ENCODE assay signal across 8 cellular contexts in the genomic region with DNA sequence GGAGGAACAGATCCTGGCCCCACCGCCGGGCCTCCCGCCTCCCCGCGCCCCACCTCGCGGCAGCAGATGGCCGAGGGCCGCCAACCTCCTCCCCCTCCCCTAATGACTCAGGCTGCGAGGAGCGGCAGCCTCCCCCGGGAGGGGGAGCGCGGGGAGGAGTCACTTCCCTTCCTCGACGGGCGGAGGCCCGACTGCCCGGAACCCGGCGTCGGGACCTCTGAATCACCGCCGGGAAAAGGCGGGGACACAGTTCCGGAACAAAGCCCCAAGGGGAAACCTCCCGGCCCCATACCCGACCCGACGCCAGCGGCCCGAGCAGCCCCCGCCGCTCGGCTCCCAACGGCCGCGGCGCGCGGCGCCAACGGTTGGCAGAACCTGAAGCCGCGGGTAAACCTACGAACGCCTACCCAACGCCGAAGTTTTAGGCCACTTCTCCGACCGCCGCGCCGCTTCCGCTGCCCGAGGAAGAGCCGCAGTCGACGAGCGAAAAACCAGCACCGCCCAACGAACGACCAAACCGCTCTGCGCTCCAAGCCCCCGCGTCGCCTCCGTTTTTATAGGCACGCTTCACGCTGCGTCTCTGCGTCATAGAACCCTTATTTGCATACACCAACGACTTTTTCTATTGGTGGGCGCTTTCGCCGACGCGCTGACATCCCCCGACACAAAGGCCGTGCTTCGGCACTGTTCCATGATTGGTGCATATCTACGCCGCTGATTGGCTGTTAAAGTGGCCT. TPM values are rescaled to one million over a fixed set of nuclear protein-coding genes. Genes with fewer than 3 reads are reported as not detected.
A peak's percentile ranks its signal among the peaks of the same experiment; 100 is the strongest.
DNase-seq lines count a peak whose midpoint lies in the region; ATAC-seq and TF ChIP-seq lines count a peak whose summit lies in the region.

No MANE protein-coding gene starts in this region.

- no peaks in the 10 kb centered on the region for H3K27me3 ChIP-seq in BJ (ENCODE audit: control insufficient read depth, insufficient read depth, low read length)
- H3K27me3 ChIP-seq in colonic mucosa = no peaks in the 10 kb centered on the region

- no peaks in the 10 kb centered on the region for H3K9me3 Mint-ChIP-seq in activated CD4-positive, alpha-beta T cell treated with anti-CD3 and anti-CD28 coated beads, Interleukin-2, amount 10 ng/mL, durations not matched to agents 24 days and 14 days

- H3K9ac ChIP-seq in colonic mucosa (ENCODE audit: low read depth in 2 of 2, low read length in 2 of 2) = peak overlapping the region; percentile 90 to 91

- peak overlapping the region; percentile 94 for H3K4me3 ChIP-seq in BJ (ENCODE audit: low read depth, low read length)
- peak overlapping the region; percentile 86 for H3K4me3 ChIP-seq in colonic mucosa

- peaks cover 4% of the 10 kb centered on the region for H3K27me3 Mint-ChIP-seq in activated CD4-positive, alpha-beta T cell treated with anti-CD3 and anti-CD28 coated beads, Interleukin-2, amount 10 ng/mL, durations not matched to agents 24 days and 14 days

- peak overlapping the region; percentile 87 for H3K4me3 Mint-ChIP-seq in activated CD4-positive, alpha-beta T cell treated with anti-CD3 and anti-CD28 coated beads, Interleukin-2, amount 10 ng/mL, durations not matched to agents 24 days and 14 days

- peaks cover 42% of the 10 kb centered on the region for H3K36me3 Mint-ChIP-seq in activated CD4-positive, alpha-beta T cell treated with anti-CD3 and anti-CD28 coated beads, Interleukin-2, amount 10 ng/mL, durations not matched to agents 24 days and 14 days (ENCODE audit: low read depth)

- DNase-seq in BJ (ENCODE audit: low read depth) = peak; percentile 99
- peak; percentile 100 for DNase-seq in NCI-H524 treated with DMSO at 0.1 percent for 48 hours (lab: John Stamatoyannopoulos, UW)
- peak; percentile 98 for DNase-seq in activated CD4-positive, alpha-beta T cell treated with anti-CD3 and anti-CD28 coated beads, Interleukin-2, amount 10 ng/mL, durations not matched to agents 24 days and 14 days
- peak; percentile 97 for DNase-seq in colonic mucosa
- DNase-seq in left kidney (ENCODE audit: low read depth, low spot score) = peak; percentile 100
- DNase-seq in stimulated activated CD4-positive, alpha-beta T cell treated with anti-CD3 and anti-CD28 coated beads, Interleukin-2, amount 100 ng/mL, for 24 hours = peak; percentile 91 to 92

- CTCF ChIA-PET in BJ (lab: Yijun Ruan, JAX) = interaction anchor here (1.0 to 8.1 kb wide), 4 partner anchors 15 to 98 kb away, joined by 3 to 48 read pairs (median 4); a partner anchor contains a TSS

- no peaks in the 10 kb centered on the region for H3K4me1 ChIP-seq in colonic mucosa

- POLR2A ChIA-PET in BJ (lab: Charles Lee) = interaction anchor here (0.6 to 0.9 kb wide), 17 partner anchors 12 to 385 kb away, joined by 3 to 15 read pairs (median 4); a partner anchor contains a TSS

- intact Hi-C loops in activated CD4-positive, alpha-beta T cell treated with anti-CD3 and anti-CD28 coated beads, Interleukin-2, amount 10 ng/mL, durations not matched to agents 24 days and 14 days (cut with micrococcal nuclease) = loop anchor here (1.0 to 5.0 kb wide), 5 partner anchors 15 to 118 kb away; a partner anchor contains a TSS
- intact Hi-C loops in colonic mucosa (cut with DNase I) = no loop called here

- TF ChIP-seq CTCF in BJ (IDR thresholded peaks at IDR 0.05; ENCODE audit: insufficient read depth, low read depth, low read length) = no peak
- TF ChIP-seq CTCF in colonic mucosa (IDR thresholded peaks at IDR 0.05) = no peak

- ATAC-seq in GM19324 (IDR thresholded peaks at IDR 0.05; ENCODE audit: low FRiP score, unreplicated experiment) (peak; percentile 71), HG03460 (IDR thresholded peaks at IDR 0.05; ENCODE audit: unreplicated experiment) (peak; percentile 52)

- H3K27ac ChIP-seq in colonic mucosa = peak overlapping the region; percentile 98

- no peaks in the 10 kb centered on the region for H3K9me3 ChIP-seq in colonic mucosa

- peaks cover 47% of the 10 kb centered on the region for H3K4me1 Mint-ChIP-seq in activated CD4-positive, alpha-beta T cell treated with anti-CD3 and anti-CD28 coated beads, Interleukin-2, amount 10 ng/mL, durations not matched to agents 24 days and 14 days

- H3K27ac Mint-ChIP-seq in activated CD4-positive, alpha-beta T cell treated with anti-CD3 and anti-CD28 coated beads, Interleukin-2, amount 10 ng/mL, durations not matched to agents 24 days and 14 days = peak overlapping the region; percentile 95

- H3K36me3 ChIP-seq in BJ (ENCODE audit: control insufficient read depth, insufficient read depth, low read length) (peaks cover 14% of the 10 kb centered on the region), colonic mucosa (no peaks in the 10 kb centered on the region)

RNA-seq across cellular contexts. Expression of a gene that starts 5.2 kb away (rescaled TPM):
- polyA plus RNA-seq in BJ (2011; rRNA removed) = 7.2 and 8.5 TPM in 2 replicates
- 9.7 and 11.0 TPM in 2 replicates for polyA minus RNA-seq in BJ (2011; rRNA and poly(A)+ RNA removed)
- 28.9 and 30.0 TPM in 2 replicates for total RNA-seq in activated CD4-positive, alpha-beta T cell treated with anti-CD3 and anti-CD28 coated beads, Interleukin-2, amount 10 ng/mL, durations not matched to agents 24 days and 14 days
- 10 to 100 TPM; 18.4 to 26.0 TPM for total RNA-seq in colonic mucosa

RNA-seq across cellular contexts. Expression of a gene that starts 14.4 kb away (rescaled TPM):
- 19.9 and 35.8 TPM in 2 replicates for polyA plus RNA-seq in BJ (2011; rRNA removed)
- polyA minus RNA-seq in BJ (2011; rRNA and poly(A)+ RNA removed) = 11.4 and 18.5 TPM in 2 replicates
- 53.3 and 54.7 TPM in 2 replicates for total RNA-seq in activated CD4-positive, alpha-beta T cell treated with anti-CD3 and anti-CD28 coated beads, Interleukin-2, amount 10 ng/mL, durations not matched to agents 24 days and 14 days
- 10 to 100 TPM; 21.3 to 23.6 TPM for total RNA-seq in colonic mucosa

RNA-seq across cellular contexts. Expression of a gene that starts 58.2 kb away (rescaled TPM):
- 2.1 and 2.3 TPM in 2 replicates for polyA plus RNA-seq in BJ (2011; rRNA removed)
- 0.77 and 1.9 TPM in 2 replicates for polyA minus RNA-seq in BJ (2011; rRNA and poly(A)+ RNA removed)
- total RNA-seq in activated CD4-positive, alpha-beta T cell treated with anti-CD3 and anti-CD28 coated beads, Interleukin-2, amount 10 ng/mL, durations not matched to agents 24 days and 14 days = 0.71 and 1.8 TPM in 2 replicates
- total RNA-seq in colonic mucosa = 100 to 1,000 TPM; 267 to 272 TPM

Comparison
In these comparisons a context has a peak if more than half of its experiments do, and no peak if none do; other contexts are left out.
1. Peak in every context shown above with its lines: DNase-seq, ATAC-seq, H3K4me3 ChIP-seq and H3K27ac ChIP-seq.
2. RNA of a gene that starts 58.2 kb away (total RNA-seq): 267 to 272 TPM in colonic mucosa; 0.71 to 1.8 TPM in activated CD4-positive, alpha-beta T cell treated with anti-CD3 and anti-CD28 coated beads, Interleukin-2, amount 10 ng/mL, durations not matched to agents 24 days and 14 days; every median in the first group is over 10 times any median in the second.